In the genomic region with DNA sequence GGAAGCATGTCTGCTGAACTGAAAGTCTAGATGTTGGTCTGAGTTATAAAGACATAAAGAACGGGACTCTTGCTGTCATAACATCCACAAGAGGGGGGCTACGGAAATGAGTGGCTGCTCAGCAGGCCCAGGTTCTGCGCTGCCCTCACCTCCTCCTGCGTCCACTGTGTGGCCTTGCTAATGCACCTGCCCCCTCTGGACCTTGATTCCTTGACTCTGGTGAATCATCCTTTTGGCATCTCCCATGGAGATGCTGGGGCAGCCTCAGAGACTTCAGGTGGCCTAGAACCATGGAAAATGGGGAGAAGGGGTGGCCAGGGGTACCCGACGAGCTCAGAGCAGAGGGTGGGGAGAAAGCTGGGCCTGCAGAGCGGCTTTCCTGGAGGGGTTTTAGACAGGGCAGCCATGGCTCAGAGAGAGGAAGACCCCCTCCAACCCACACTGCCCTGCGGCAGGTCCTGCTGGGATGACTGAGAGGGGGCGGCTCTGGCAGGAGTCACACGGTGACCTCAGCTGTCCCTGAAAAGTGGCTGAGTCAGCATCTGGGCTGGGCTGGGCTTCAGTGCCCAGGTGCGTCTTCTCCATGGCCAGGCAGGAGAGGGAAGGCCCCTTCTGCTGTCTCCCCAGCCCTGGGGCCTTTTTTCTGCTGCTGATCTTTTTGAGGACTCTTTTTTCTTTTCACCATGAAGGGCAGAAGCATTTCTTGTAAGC, we compare ENCODE assay signal across 13 cellular contexts.
"Had no signal": no experiment of that assay in that cellular context is flagged by ENCODE, and none has a peak within 500 bp of the region (broad histone marks: within the 10 kb centered on the region; RNA-seq: fewer than 3 reads in every experiment).

No MANE protein-coding gene starts in this region.

- H3K4me1 ChIP-seq: spleen, stomach, testis had no signal

- ATAC-seq: sciatic nerve had no signal

- H3K27ac Mint-ChIP-seq: activated T-cell treated with anti-CD3 and anti-CD28 coated beads, Interleukin-2, amount 50 U/mL, for 24 hours; natural killer cell treated with Interleukin-12 subunit alpha and Interleukin-12 subunit beta and Interleukin-15 and Interleukin-18, amount 100 ng/mL, for 72 hours had no signal

- H3K36me3 ChIP-seq: spleen, stomach had no signal

- DNase-seq: activated CD4-positive, alpha-beta T cell treated with anti-CD3 and anti-CD28 coated beads for 1 hour; activated CD4-positive, alpha-beta T cell treated with anti-CD3 and anti-CD28 coated beads, Interleukin-2, amount 50 U/mL, for 48 hours; activated naive CD4-positive, alpha-beta T cell treated with anti-CD3 and anti-CD28 coated beads, Interleukin-2, amount 50 U/mL, for 16 hours; activated T-cell treated with anti-CD3 and anti-CD28 coated beads, Interleukin-2, amount 50 U/mL, for 24 hours; kidney glomerular epithelial cell; mesenchymal stem cell; spleen; stomach; T-helper 1 cell; T1000; testis had no signal

- H3K27ac ChIP-seq: spleen, stomach, testis had no signal

- H3K9me3 Mint-ChIP-seq: activated T-cell treated with anti-CD3 and anti-CD28 coated beads, Interleukin-2, amount 50 U/mL, for 24 hours; natural killer cell treated with Interleukin-12 subunit alpha and Interleukin-12 subunit beta and Interleukin-15 and Interleukin-18, amount 100 ng/mL, for 72 hours had no signal

- H3K36me3 Mint-ChIP-seq: natural killer cell treated with Interleukin-12 subunit alpha and Interleukin-12 subunit beta and Interleukin-15 and Interleukin-18, amount 100 ng/mL, for 72 hours had no signal

- H3K4me3 Mint-ChIP-seq: activated T-cell treated with anti-CD3 and anti-CD28 coated beads, Interleukin-2, amount 50 U/mL, for 24 hours; natural killer cell treated with Interleukin-12 subunit alpha and Interleukin-12 subunit beta and Interleukin-15 and Interleukin-18, amount 100 ng/mL, for 72 hours had no signal

- H3K9me3 ChIP-seq: stomach, testis had no signal

- H3K4me3 ChIP-seq: spleen, stomach, testis had no signal

- H3K27me3 ChIP-seq: testis had no signal
